Comparison of ENCODE assay signal across 8 cellular contexts in the genomic region with DNA sequence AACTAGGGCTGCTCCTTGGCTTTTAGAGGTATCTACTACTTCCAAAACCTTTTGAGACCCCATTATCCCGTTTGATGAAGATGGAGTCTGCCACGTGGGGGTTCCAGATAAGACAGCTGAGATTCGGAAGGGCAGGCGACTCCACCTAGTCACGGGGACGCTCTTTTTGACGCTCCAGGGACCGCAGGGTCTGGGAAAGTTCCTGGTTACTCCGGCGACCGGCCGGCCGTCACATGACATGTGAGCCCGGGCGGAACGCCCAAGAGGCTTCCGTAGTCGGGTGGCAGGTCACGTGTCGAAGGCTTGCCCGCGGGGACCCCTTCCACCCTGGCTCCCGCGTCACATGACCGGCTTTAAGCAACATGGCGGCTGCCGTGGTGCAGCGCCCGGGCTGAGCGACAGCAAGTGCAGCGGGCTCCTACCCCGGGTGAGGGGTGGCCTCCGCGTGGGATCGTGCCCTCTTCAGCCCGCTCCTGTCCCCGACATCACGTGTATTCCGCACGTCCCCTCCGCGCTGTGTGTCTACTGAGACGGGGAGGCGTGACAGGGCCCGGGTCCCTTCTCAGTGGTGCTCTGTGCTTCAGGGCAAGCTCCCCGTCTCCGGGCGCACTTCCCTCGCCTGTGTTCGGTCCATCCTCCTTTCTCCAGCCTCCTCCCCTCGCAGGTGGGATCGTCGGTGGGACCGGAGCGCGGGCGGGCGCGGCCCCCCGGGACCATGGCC. TPM values are rescaled to one million over a fixed set of nuclear protein-coding genes. Genes with fewer than 3 reads are reported as not detected.
A peak's percentile ranks its signal among the peaks of the same experiment; 100 is the strongest.
DNase-seq lines count a peak whose midpoint lies in the region; ATAC-seq and TF ChIP-seq lines count a peak whose summit lies in the region.

A gene with protein sequence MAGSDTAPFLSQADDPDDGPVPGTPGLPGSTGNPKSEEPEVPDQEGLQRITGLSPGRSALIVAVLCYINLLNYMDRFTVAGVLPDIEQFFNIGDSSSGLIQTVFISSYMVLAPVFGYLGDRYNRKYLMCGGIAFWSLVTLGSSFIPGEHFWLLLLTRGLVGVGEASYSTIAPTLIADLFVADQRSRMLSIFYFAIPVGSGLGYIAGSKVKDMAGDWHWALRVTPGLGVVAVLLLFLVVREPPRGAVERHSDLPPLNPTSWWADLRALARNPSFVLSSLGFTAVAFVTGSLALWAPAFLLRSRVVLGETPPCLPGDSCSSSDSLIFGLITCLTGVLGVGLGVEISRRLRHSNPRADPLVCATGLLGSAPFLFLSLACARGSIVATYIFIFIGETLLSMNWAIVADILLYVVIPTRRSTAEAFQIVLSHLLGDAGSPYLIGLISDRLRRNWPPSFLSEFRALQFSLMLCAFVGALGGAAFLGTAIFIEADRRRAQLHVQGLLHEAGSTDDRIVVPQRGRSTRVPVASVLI (plus strand): TSS at position 342 of the 721 bp plus-strand sequence. CDS start 374 bp downstream, at position 716.

- DNase-seq in GM03348 (ENCODE audit: low spot score) (peak; percentile 99), NCI-H1092 (lab: John Stamatoyannopoulos, UW) (peak; percentile 92), glomerular endothelial cell (ENCODE audit: extremely low read depth, low read depth, low spot score) (peak; percentile 71), occipital lobe (lab: John Stamatoyannopoulos, UW) (peak; percentile 94)

- peak within 1 kb of the TSS; percentile 99 for H3K4me3 Mint-ChIP-seq in activated naive CD4-positive, alpha-beta T cell treated with anti-CD3 and anti-CD28 coated beads, Interleukin-2, amount 50 U/mL, for 24 hours

- peaks cover 43% of the 10 kb centered on the region for H3K4me1 Mint-ChIP-seq in activated naive CD4-positive, alpha-beta T cell treated with anti-CD3 and anti-CD28 coated beads, Interleukin-2, amount 50 U/mL, for 24 hours

- ATAC-seq in HG02571 (IDR thresholded peaks at IDR 0.05; ENCODE audit: unreplicated experiment): peak; percentile 84
- peak; percentile 93 for ATAC-seq in SK-N-SH treated with all-trans-retinoic acid at 6 μM for 48 hours

- H3K27ac ChIP-seq in temporal lobe (ENCODE audit: low read depth, low read length): peak within 1 kb of the TSS; percentile 83

- H3K9me3 Mint-ChIP-seq in activated naive CD4-positive, alpha-beta T cell treated with anti-CD3 and anti-CD28 coated beads, Interleukin-2, amount 50 U/mL, for 24 hours: no peaks in the 10 kb centered on the region

- H3K36me3 Mint-ChIP-seq in activated naive CD4-positive, alpha-beta T cell treated with anti-CD3 and anti-CD28 coated beads, Interleukin-2, amount 50 U/mL, for 24 hours: peaks cover 3% of the 10 kb centered on the region

- peak within 1 kb of the TSS; percentile 99 for H3K27ac Mint-ChIP-seq in activated naive CD4-positive, alpha-beta T cell treated with anti-CD3 and anti-CD28 coated beads, Interleukin-2, amount 50 U/mL, for 24 hours

- no peaks in the 10 kb centered on the region for H3K27me3 Mint-ChIP-seq in activated naive CD4-positive, alpha-beta T cell treated with anti-CD3 and anti-CD28 coated beads, Interleukin-2, amount 50 U/mL, for 24 hours

TF ChIP-seq in SK-N-SH treated with all-trans-retinoic acid at 6 μM for 48 hours, 23 proteins besides CTCF, POLR2A, EP300 and RAD21:
- TF ChIP-seq ARNTL (CRISPR knock-in tag; IDR thresholded peaks at IDR 0.05; ENCODE audit: borderline replicate concordance, low read depth) (no peak; the same call in 1 of the 2 replicates), ZFP3 (CRISPR knock-in tag; IDR thresholded peaks at IDR 0.05) (0 out of 2 replicates have a peak, but pooled peaks have one; percentile 19)
- TF ChIP-seq, protein P1, sequence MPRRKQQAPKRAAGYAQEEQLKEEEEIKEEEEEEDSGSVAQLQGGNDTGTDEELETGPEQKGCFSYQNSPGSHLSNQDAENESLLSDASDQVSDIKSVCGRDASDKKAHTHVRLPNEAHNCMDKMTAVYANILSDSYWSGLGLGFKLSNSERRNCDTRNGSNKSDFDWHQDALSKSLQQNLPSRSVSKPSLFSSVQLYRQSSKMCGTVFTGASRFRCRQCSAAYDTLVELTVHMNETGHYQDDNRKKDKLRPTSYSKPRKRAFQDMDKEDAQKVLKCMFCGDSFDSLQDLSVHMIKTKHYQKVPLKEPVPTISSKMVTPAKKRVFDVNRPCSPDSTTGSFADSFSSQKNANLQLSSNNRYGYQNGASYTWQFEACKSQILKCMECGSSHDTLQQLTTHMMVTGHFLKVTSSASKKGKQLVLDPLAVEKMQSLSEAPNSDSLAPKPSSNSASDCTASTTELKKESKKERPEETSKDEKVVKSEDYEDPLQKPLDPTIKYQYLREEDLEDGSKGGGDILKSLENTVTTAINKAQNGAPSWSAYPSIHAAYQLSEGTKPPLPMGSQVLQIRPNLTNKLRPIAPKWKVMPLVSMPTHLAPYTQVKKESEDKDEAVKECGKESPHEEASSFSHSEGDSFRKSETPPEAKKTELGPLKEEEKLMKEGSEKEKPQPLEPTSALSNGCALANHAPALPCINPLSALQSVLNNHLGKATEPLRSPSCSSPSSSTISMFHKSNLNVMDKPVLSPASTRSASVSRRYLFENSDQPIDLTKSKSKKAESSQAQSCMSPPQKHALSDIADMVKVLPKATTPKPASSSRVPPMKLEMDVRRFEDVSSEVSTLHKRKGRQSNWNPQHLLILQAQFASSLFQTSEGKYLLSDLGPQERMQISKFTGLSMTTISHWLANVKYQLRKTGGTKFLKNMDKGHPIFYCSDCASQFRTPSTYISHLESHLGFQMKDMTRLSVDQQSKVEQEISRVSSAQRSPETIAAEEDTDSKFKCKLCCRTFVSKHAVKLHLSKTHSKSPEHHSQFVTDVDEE (CRISPR knock-in tag; IDR thresholded peaks at IDR 0.05): peak; percentile 49; the same call in 1 of the 2 replicates

RNA-seq across cellular contexts. Expression of the gene that starts here (rescaled TPM):
- total RNA-seq in glomerular endothelial cell (58.5 and 74.8 TPM in 2 replicates), occipital lobe (17.8 TPM), temporal lobe (16.5 TPM)

Comparison
In these comparisons a context has a peak if more than half of its experiments do, and no peak if none do; other contexts are left out.
1. Peak in every context shown above with its lines: DNase-seq, ATAC-seq and H3K27ac ChIP-seq.